ENCODE assay signal across 1 cellular context in the genomic region with DNA sequence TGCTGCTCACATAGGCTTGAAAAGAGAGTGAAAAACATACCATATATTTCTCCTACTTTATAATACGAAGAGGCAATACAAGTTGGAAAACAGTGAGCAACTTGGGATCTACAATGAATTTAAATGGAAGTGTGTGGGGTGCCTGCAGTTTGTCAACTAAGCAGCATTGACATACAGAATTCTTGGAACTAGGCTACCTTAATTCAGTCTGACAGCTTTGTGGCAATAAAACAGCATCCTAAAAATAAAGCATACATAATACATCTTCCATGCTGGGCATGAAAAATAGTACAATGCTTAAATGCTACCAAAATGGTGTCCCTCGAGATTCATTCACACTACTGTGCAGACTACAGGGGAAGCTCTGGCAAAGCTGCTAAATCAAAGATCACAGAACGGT.
TF ChIP-seq lines count a peak whose summit lies in the region.

No MANE protein-coding gene starts in this region.

TF ChIP-seq in SK-N-SH treated with all-trans-retinoic acid at 6 μM for 48 hours, 23 proteins besides CTCF, POLR2A, EP300 and RAD21 (continued from another document):
- TF ChIP-seq, protein P1, sequence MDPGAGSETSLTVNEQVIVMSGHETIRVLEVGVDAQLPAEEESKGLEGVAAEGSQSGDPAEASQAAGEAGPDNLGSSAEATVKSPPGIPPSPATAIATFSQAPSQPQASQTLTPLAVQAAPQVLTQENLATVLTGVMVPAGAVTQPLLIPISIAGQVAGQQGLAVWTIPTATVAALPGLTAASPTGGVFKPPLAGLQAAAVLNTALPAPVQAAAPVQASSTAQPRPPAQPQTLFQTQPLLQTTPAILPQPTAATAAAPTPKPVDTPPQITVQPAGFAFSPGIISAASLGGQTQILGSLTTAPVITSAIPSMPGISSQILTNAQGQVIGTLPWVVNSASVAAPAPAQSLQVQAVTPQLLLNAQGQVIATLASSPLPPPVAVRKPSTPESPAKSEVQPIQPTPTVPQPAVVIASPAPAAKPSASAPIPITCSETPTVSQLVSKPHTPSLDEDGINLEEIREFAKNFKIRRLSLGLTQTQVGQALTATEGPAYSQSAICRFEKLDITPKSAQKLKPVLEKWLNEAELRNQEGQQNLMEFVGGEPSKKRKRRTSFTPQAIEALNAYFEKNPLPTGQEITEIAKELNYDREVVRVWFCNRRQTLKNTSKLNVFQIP (CRISPR knock-in tag; IDR thresholded peaks at IDR 0.05; ENCODE audit: borderline replicate concordance, low read depth): no peak
- TF ChIP-seq BACH2 (CRISPR knock-in tag; IDR thresholded peaks at IDR 0.05; ENCODE audit: borderline replicate concordance) (no peak), SNAI2 (CRISPR knock-in tag; IDR thresholded peaks at IDR 0.05) (no peak), ZFP3 (CRISPR knock-in tag; IDR thresholded peaks at IDR 0.05) (no peak), OSR1 (CRISPR knock-in tag; IDR thresholded peaks at IDR 0.05) (no peak), ZC3H10 (CRISPR knock-in tag; IDR thresholded peaks at IDR 0.05) (peak; percentile 19; the same call in 1 of the 2 replicates), ZNF565 (CRISPR knock-in tag; conservative IDR thresholded peaks at IDR 0.05; ENCODE audit: low read depth) (no peak)
- TF ChIP-seq, protein P2, sequence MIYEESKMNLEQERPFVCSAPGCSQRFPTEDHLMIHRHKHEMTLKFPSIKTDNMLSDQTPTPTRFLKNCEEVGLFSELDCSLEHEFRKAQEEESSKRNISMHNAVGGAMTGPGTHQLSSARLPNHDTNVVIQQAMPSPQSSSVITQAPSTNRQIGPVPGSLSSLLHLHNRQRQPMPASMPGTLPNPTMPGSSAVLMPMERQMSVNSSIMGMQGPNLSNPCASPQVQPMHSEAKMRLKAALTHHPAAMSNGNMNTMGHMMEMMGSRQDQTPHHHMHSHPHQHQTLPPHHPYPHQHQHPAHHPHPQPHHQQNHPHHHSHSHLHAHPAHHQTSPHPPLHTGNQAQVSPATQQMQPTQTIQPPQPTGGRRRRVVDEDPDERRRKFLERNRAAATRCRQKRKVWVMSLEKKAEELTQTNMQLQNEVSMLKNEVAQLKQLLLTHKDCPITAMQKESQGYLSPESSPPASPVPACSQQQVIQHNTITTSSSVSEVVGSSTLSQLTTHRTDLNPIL (CRISPR knock-in tag; IDR thresholded peaks at IDR 0.05; ENCODE audit: low read depth): no peak
- TF ChIP-seq, protein P3, sequence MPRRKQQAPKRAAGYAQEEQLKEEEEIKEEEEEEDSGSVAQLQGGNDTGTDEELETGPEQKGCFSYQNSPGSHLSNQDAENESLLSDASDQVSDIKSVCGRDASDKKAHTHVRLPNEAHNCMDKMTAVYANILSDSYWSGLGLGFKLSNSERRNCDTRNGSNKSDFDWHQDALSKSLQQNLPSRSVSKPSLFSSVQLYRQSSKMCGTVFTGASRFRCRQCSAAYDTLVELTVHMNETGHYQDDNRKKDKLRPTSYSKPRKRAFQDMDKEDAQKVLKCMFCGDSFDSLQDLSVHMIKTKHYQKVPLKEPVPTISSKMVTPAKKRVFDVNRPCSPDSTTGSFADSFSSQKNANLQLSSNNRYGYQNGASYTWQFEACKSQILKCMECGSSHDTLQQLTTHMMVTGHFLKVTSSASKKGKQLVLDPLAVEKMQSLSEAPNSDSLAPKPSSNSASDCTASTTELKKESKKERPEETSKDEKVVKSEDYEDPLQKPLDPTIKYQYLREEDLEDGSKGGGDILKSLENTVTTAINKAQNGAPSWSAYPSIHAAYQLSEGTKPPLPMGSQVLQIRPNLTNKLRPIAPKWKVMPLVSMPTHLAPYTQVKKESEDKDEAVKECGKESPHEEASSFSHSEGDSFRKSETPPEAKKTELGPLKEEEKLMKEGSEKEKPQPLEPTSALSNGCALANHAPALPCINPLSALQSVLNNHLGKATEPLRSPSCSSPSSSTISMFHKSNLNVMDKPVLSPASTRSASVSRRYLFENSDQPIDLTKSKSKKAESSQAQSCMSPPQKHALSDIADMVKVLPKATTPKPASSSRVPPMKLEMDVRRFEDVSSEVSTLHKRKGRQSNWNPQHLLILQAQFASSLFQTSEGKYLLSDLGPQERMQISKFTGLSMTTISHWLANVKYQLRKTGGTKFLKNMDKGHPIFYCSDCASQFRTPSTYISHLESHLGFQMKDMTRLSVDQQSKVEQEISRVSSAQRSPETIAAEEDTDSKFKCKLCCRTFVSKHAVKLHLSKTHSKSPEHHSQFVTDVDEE (CRISPR knock-in tag; IDR thresholded peaks at IDR 0.05): no peak
- TF ChIP-seq, protein P4, sequence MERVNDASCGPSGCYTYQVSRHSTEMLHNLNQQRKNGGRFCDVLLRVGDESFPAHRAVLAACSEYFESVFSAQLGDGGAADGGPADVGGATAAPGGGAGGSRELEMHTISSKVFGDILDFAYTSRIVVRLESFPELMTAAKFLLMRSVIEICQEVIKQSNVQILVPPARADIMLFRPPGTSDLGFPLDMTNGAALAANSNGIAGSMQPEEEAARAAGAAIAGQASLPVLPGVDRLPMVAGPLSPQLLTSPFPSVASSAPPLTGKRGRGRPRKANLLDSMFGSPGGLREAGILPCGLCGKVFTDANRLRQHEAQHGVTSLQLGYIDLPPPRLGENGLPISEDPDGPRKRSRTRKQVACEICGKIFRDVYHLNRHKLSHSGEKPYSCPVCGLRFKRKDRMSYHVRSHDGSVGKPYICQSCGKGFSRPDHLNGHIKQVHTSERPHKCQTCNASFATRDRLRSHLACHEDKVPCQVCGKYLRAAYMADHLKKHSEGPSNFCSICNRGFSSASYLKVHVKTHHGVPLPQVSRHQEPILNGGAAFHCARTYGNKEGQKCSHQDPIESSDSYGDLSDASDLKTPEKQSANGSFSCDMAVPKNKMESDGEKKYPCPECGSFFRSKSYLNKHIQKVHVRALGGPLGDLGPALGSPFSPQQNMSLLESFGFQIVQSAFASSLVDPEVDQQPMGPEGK (CRISPR knock-in tag; IDR thresholded peaks at IDR 0.05; ENCODE audit: borderline replicate concordance): no peak
